8 cellular contexts compared by ENCODE assay signal in genomic region chr16:1825381-1825863, GRCh38. TPM values are rescaled to one million over a fixed set of nuclear protein-coding genes. Genes with fewer than 3 reads are reported as not detected.
DNase-seq lines count a peak whose midpoint lies in the region; ATAC-seq and TF ChIP-seq lines count a peak whose summit lies in the region.

No MANE protein-coding gene starts in this region.

- DNase-seq in GM06990 (ENCODE audit: extremely low read depth, insufficient read length) = no peak
- DNase-seq in SK-N-MC (ENCODE audit: low read depth, low spot score) = no peak
- no peak for DNase-seq in fibroblast of lung (ENCODE audit: low read depth in 2 of 2)
- no peak for DNase-seq in psoas muscle
- no peak for DNase-seq in ecto neural progenitor cell (ENCODE audit: low spot score)

- H3K27ac ChIP-seq in SK-N-MC (no peak overlapping the region), fibroblast of lung (ENCODE audit: insufficient read depth, low read length) (no peak overlapping the region), psoas muscle (peak overlapping the region; percentile 90)

- TF ChIP-seq CTCF in GM06990 (IDR thresholded peaks at IDR 0.05; ENCODE audit: insufficient read depth, low read length, poor library complexity, severe bottlenecking) = no peak
- TF ChIP-seq CTCF in fibroblast of lung (conservative IDR thresholded peaks at IDR 0.05 in 1 of 2, IDR thresholded peaks at IDR 0.05 in 1 of 2; ENCODE audit: low read depth in 1 of 2, low read length in 2 of 2) = no peak
- TF ChIP-seq CTCF in psoas muscle (IDR thresholded peaks at IDR 0.05) = no peak

- H2AFZ ChIP-seq in fibroblast of lung (ENCODE audit: low read length) = no peak overlapping the region

- 67 to 73% (median 73%) methylated on average over 15 of the region's 15 CpGs for WGBS in psoas muscle, 3 donors

- H3K36me3 ChIP-seq in GM06990 (ENCODE audit: control insufficient read depth, insufficient read depth, low read length) = peaks cover 3% of the 10 kb centered on the region; the same call in 1 of the 2 replicates
- no peaks in the 10 kb centered on the region for H3K36me3 ChIP-seq in SK-N-MC (ENCODE audit: insufficient read depth, low read length)
- peaks cover 4% of the 10 kb centered on the region for H3K36me3 ChIP-seq in fibroblast of lung (ENCODE audit: control insufficient read depth, insufficient read depth, low read length)
- H3K36me3 ChIP-seq in psoas muscle (ENCODE audit: insufficient read depth in 1 of 2, low read depth in 1 of 2) = peaks cover 0 to 38% of the 10 kb centered on the region in 2 donors

- peaks cover 26% of the 10 kb centered on the region for H3K79me2 ChIP-seq in fibroblast of lung (ENCODE audit: control insufficient read depth, insufficient read depth, low read length)

- H3K9ac ChIP-seq in SK-N-MC (ENCODE audit: insufficient read length) = no peak overlapping the region
- H3K9ac ChIP-seq in fibroblast of lung (ENCODE audit: insufficient read depth, low read length) = no peak overlapping the region

- intact Hi-C loops in psoas muscle (cut with DNase I) = no loop called here

- H3K4me3 ChIP-seq in GM06990 (replicated peaks; ENCODE audit: low read depth, low read length) (peak overlapping the region; percentile 87), SK-N-MC (peak overlapping the region; percentile 95; the same call in 1 of the 2 replicates), fibroblast of lung (replicated peaks in 1 of 4; ENCODE audit: control extremely low read depth in 1 of 4, insufficient read depth in 1 of 4, low read depth in 3 of 4, low read length in 4 of 4) (peak overlapping the region; percentile 17 to 99 (median 78)), psoas muscle (peak overlapping the region; percentile 79)

- peak overlapping the region; percentile 94 for H3K4me2 ChIP-seq in fibroblast of lung (ENCODE audit: extremely low read depth, insufficient read depth, low read length)

- no peak for ATAC-seq in psoas muscle
- ATAC-seq in GM18868 (IDR thresholded peaks at IDR 0.05; ENCODE audit: unreplicated experiment) = no peak
- no peak for ATAC-seq in HG02678 (IDR thresholded peaks at IDR 0.05; ENCODE audit: unreplicated experiment)
- ATAC-seq in HG02973 (IDR thresholded peaks at IDR 0.05; ENCODE audit: unreplicated experiment) = no peak

- H3K9me3 ChIP-seq in SK-N-MC (ENCODE audit: low read depth, low read length) (no peaks in the 10 kb centered on the region), fibroblast of lung (ENCODE audit: control insufficient read depth, insufficient read depth, low read depth, low read length) (no peaks in the 10 kb centered on the region), psoas muscle (no peaks in the 10 kb centered on the region)

- no peaks in the 10 kb centered on the region for H4K20me1 ChIP-seq in fibroblast of lung (ENCODE audit: control insufficient read depth, extremely low read depth, insufficient read depth, low read length)

- H3K27me3 ChIP-seq in GM06990 (replicated peaks; ENCODE audit: control insufficient read depth, insufficient read depth, low read length) = no peaks in the 10 kb centered on the region
- no peaks in the 10 kb centered on the region for H3K27me3 ChIP-seq in fibroblast of lung (ENCODE audit: control insufficient read depth, insufficient read depth, low read length)
- H3K27me3 ChIP-seq in psoas muscle (ENCODE audit: insufficient read depth in 3 of 3, low read length in 2 of 3) = no peaks in the 10 kb centered on the region

- H3K4me1 ChIP-seq in fibroblast of lung (ENCODE audit: control insufficient read depth, extremely low read depth, insufficient read depth, low read length) (peaks cover 7% of the 10 kb centered on the region), psoas muscle (peaks cover 46% of the 10 kb centered on the region)

RNA-seq across cellular contexts. Expression of gene HAGH, which starts 1.2 kb away (rescaled TPM):
- total RNA-seq in fibroblast of lung (29.8 and 47.4 TPM in 2 replicates), psoas muscle (100 to 1,000 TPM; 123 to 167 (median 157) TPM)
- polyA plus RNA-seq in fibroblast of lung (18.4 and 24.0 TPM in 2 replicates), psoas muscle (100 to 1,000 TPM; 112 to 277 (median 186) TPM)
- polyA plus RNA-seq in fibroblast of lung (2012) = 22.2 and 29.2 TPM in 2 replicates
- polyA minus RNA-seq in fibroblast of lung (ENCODE audit: low replicate concordance) = 20.9 and 60.4 TPM in 2 replicates

RNA-seq across cellular contexts. Expression of gene FAHD1, which starts 1.6 kb away (rescaled TPM):
- total RNA-seq in fibroblast of lung (66.0 and 78.3 TPM in 2 replicates), psoas muscle (10 to 100 TPM; 23.2 to 28.1 (median 24.1) TPM)
- polyA plus RNA-seq in fibroblast of lung (28.3 and 37.4 TPM in 2 replicates), psoas muscle (10 to 100 TPM; 27.0 to 63.8 (median 30.2) TPM)
- polyA plus RNA-seq in fibroblast of lung (2012) = 33.5 and 45.4 TPM in 2 replicates
- 9.3 and 15.9 TPM in 2 replicates for polyA minus RNA-seq in fibroblast of lung (ENCODE audit: low replicate concordance)

RNA-seq across cellular contexts. Expression of gene IGFALS, which starts 31.9 kb away (rescaled TPM):
- total RNA-seq in fibroblast of lung (not detected in 2 replicates), psoas muscle (under 1 TPM in 1 of 4 donors, not detected in 3; 0.22 TPM)
- polyA plus RNA-seq in fibroblast of lung (not detected in 2 replicates), psoas muscle (under 1 TPM; 0.12 to 0.38 (median 0.14) TPM)
- not detected in 2 replicates for polyA plus RNA-seq in fibroblast of lung (2012)
- polyA minus RNA-seq in fibroblast of lung (ENCODE audit: low replicate concordance) = not detected in 2 replicates

RNA-seq across cellular contexts. Expression of gene NUBP2, which starts 42.7 kb away (rescaled TPM):
- total RNA-seq in fibroblast of lung = 43.6 and 49.3 TPM in 2 replicates
- polyA plus RNA-seq in fibroblast of lung = 13.5 and 18.1 TPM in 2 replicates
- 29.5 and 48.9 TPM in 2 replicates for polyA plus RNA-seq in fibroblast of lung (2012)
- polyA minus RNA-seq in fibroblast of lung (ENCODE audit: low replicate concordance) = 7.8 and 12.7 TPM in 2 replicates
- 10 to 100 TPM; 34.7 to 44.7 (median 38.5) TPM for total RNA-seq in psoas muscle
- 10 to 100 TPM; 61.9 to 96.0 (median 76.1) TPM for polyA plus RNA-seq in psoas muscle

RNA-seq across cellular contexts. Expression of gene SPSB3, which starts 43.1 kb away (rescaled TPM):
- total RNA-seq in fibroblast of lung (30.6 and 32.7 TPM in 2 replicates), psoas muscle (10 to 100 TPM; 38.4 to 59.5 (median 49.9) TPM)
- polyA plus RNA-seq in fibroblast of lung (7.7 and 9.6 TPM in 2 replicates), psoas muscle (100 to 1,000 TPM in 1 of 3 donors, 10 to 100 TPM in 2; 26.3 to 108 (median 78.1) TPM)
- polyA plus RNA-seq in fibroblast of lung (2012) = 12.5 and 13.8 TPM in 2 replicates
- polyA minus RNA-seq in fibroblast of lung (ENCODE audit: low replicate concordance) = 7.9 and 12.9 TPM in 2 replicates
